ENCODE assay signal across 2 cellular contexts in the genomic region with DNA sequence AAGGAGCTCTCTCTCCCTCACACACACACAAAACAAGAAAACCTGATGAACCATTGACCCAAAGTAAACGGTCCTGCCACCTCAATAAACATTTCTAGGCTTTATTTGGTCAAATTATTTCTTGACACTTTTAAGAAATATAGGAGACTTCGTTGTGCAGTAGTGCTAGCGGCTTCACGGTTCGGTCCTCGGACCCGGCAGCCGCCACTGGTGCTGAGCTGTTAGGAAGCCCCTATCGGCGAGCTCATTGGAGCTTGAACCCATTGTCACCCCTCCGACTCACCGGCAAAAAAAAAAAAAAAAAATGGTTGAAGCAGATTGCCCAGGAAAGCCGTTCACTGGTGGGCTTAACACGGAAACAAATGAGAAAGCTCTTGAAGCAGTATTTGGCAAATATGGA.
"Had no signal": no experiment of that assay in that cellular context is flagged by ENCODE, and none has a peak within 500 bp of the region (broad histone marks: within the 10 kb centered on the region; RNA-seq: fewer than 3 reads in every experiment).

No MANE protein-coding gene starts in this region.

- DNase-seq: GDM1, GF-D8 had no signal
